ENCODE assay signal across 8 cellular contexts in the genomic region with DNA sequence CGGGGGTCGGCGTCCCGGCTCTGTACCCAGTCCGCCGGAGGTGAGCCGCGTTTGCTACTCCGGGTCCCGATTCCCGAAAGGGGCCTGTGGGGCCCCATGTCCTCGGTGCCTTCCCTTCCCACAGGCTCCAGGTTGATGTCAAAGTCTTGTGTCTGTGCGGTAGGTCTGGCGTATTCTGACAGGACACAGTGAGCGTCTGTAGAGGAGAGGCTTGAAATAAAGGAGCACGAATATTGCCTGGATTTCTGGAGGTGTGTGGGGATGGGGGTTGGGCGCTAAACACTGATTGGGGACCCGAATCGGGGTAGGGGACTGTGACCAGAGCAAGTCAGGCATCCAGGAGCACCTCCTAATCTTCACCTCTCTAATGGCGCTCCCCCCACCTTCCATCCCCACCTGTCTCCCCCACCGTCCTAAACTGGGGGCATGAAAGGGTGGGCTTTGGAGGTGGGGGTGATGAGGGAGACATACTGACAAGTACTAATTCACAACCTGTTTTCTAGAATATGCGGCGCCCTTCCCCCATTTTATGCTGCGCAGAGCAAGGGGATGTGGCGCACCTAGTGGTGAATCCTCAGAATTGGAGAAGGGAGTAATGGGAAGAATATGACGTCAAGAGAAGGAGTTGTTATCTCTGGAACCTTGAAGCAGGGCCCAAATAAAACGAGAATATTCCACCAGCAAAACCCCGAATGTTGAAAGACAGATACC. TPM values are rescaled to one million over a fixed set of nuclear protein-coding genes. Genes with fewer than 3 reads are reported as not detected.
DNase-seq lines count a peak whose midpoint lies in the region; ATAC-seq and TF ChIP-seq lines count a peak whose summit lies in the region.

No MANE protein-coding gene starts in this region.

- no peaks in the 10 kb centered on the region for H3K36me3 ChIP-seq in Caco-2 (ENCODE audit: control insufficient read depth, insufficient read depth, low read length)
- H3K36me3 ChIP-seq in duodenal mucosa (ENCODE audit: control insufficient read depth in 1 of 2, insufficient read depth in 2 of 2, low read length in 2 of 2): no peaks in the 10 kb centered on the region

- H3K27ac Mint-ChIP-seq in Caco-2 (ENCODE audit: unreplicated experiment): no peak overlapping the region
- no peak overlapping the region for H3K27ac Mint-ChIP-seq in stimulated activated memory B cell treated with anti-CD40 and anti-IgM and Interleukin-4, amounts not matched to agents 10 μg/mL and 1 μg/mL and 100 μg/mL, for 72 hours

- peak overlapping the region; percentile 82 for H3K4me3 Mint-ChIP-seq in Caco-2 (ENCODE audit: unreplicated experiment)
- peak overlapping the region; percentile 57 for H3K4me3 Mint-ChIP-seq in stimulated activated memory B cell treated with anti-CD40 and anti-IgM and Interleukin-4, amounts not matched to agents 10 μg/mL and 1 μg/mL and 100 μg/mL, for 72 hours

- DNase-seq in Caco-2 (peak; percentile 25 to 37), HL-60 (ENCODE audit: low read depth in 1 of 2, low spot score in 1 of 2) (no peak), SK-MEL-5 (ENCODE audit: low read depth, low spot score) (peak; percentile 64), left kidney (ENCODE audit: low read depth, low spot score) (peak; percentile 88), T1000 (lab: John Stamatoyannopoulos, UW) (no peak)

- H3K9ac ChIP-seq in duodenal mucosa (ENCODE audit: low read depth in 1 of 2, low read length in 2 of 2): peak overlapping the region; percentile 39 to 51

- ATAC-seq in stimulated activated memory B cell treated with anti-CD40 and anti-IgM and Interleukin-4, amounts not matched to agents 10 μg/mL and 1 μg/mL and 100 μg/mL, for 72 hours: no peak
- no peak for ATAC-seq in GM18861 (IDR thresholded peaks at IDR 0.05; ENCODE audit: unreplicated experiment)

- H3K9me3 ChIP-seq in Caco-2: no peaks in the 10 kb centered on the region
- no peaks in the 10 kb centered on the region for H3K9me3 ChIP-seq in duodenal mucosa (ENCODE audit: control insufficient read depth in 1 of 2, low read length in 2 of 2)

- H3K27me3 ChIP-seq in Caco-2 (replicated peaks; ENCODE audit: control insufficient read depth, insufficient read depth, low read length): no peaks in the 10 kb centered on the region
- H3K27me3 ChIP-seq in HL-60 (ENCODE audit: insufficient read depth, poor library complexity, severe bottlenecking): peaks cover 3% of the 10 kb centered on the region
- no peaks in the 10 kb centered on the region for H3K27me3 ChIP-seq in duodenal mucosa (ENCODE audit: control insufficient read depth in 1 of 2, insufficient read depth in 2 of 2, low read length in 2 of 2)

- no peak overlapping the region for H3K27ac ChIP-seq in HL-60 (replicated peaks)
- no peak overlapping the region for H3K27ac ChIP-seq in duodenal mucosa (ENCODE audit: low read depth, low read length)

- H3K36me3 Mint-ChIP-seq in Caco-2 (ENCODE audit: insufficient read depth, unreplicated experiment): no peaks in the 10 kb centered on the region
- no peaks in the 10 kb centered on the region for H3K36me3 Mint-ChIP-seq in stimulated activated memory B cell treated with anti-CD40 and anti-IgM and Interleukin-4, amounts not matched to agents 10 μg/mL and 1 μg/mL and 100 μg/mL, for 72 hours

- no TSS peak for BruUV-seq in Caco-2 (replicated peaks; lab: Mats Ljungman, UMichigan)

- no peaks in the 10 kb centered on the region for H3K4me1 ChIP-seq in Caco-2
- peaks cover 0 to 3% of the 10 kb centered on the region in 2 donors for H3K4me1 ChIP-seq in duodenal mucosa (ENCODE audit: control insufficient read depth in 1 of 2, insufficient read depth in 2 of 2, low read length in 2 of 2)

- intact Hi-C loops in Caco-2 (cut with micrococcal nuclease; ENCODE audit: unreplicated experiment): loop anchor here (1.0 to 5.0 kb wide), 2 partner anchors 56 to 122 kb away; no protein-coding TSS in a partner anchor

- H3K4me1 Mint-ChIP-seq in Caco-2 (ENCODE audit: low read depth, unreplicated experiment): no peaks in the 10 kb centered on the region
- no peaks in the 10 kb centered on the region for H3K4me1 Mint-ChIP-seq in stimulated activated memory B cell treated with anti-CD40 and anti-IgM and Interleukin-4, amounts not matched to agents 10 μg/mL and 1 μg/mL and 100 μg/mL, for 72 hours

- in situ Hi-C loops in SK-MEL-5 (cut with HindIII; ENCODE audit: low pct_unique_long_range_greater_than_20kb, low sequenced_read_pairs): no loop called here

- no peaks in the 10 kb centered on the region for H3K9me3 Mint-ChIP-seq in Caco-2 (ENCODE audit: unreplicated experiment)
- H3K9me3 Mint-ChIP-seq in stimulated activated memory B cell treated with anti-CD40 and anti-IgM and Interleukin-4, amounts not matched to agents 10 μg/mL and 1 μg/mL and 100 μg/mL, for 72 hours: no peaks in the 10 kb centered on the region

- CTCF ChIA-PET in Caco-2 (lab: Charles Lee): no interaction called here

- POLR2A ChIA-PET in Caco-2 (lab: Charles Lee): no interaction called here

- no peaks in the 10 kb centered on the region for H3K27me3 Mint-ChIP-seq in Caco-2 (ENCODE audit: insufficient read depth, unreplicated experiment)
- H3K27me3 Mint-ChIP-seq in stimulated activated memory B cell treated with anti-CD40 and anti-IgM and Interleukin-4, amounts not matched to agents 10 μg/mL and 1 μg/mL and 100 μg/mL, for 72 hours: peaks cover 27% of the 10 kb centered on the region

- H3K4me3 ChIP-seq in Caco-2 (ENCODE audit: low read depth, low read length) (peak overlapping the region; percentile 40), HL-60 (replicated peaks; ENCODE audit: insufficient read depth, low read length) (peak overlapping the region; percentile 32), duodenal mucosa (ENCODE audit: low read depth in 1 of 2, low read length in 2 of 2) (peak overlapping the region; percentile 64 to 73)

- TF ChIP-seq CTCF in Caco-2 (IDR thresholded peaks at IDR 0.05; ENCODE audit: insufficient read depth in 1 of 2, low read depth in 1 of 2, low read length in 1 of 2, severe bottlenecking in 1 of 2, unreplicated experiment in 1 of 2) (peak; percentile 38 to 46), HL-60 (IDR thresholded peaks at IDR 0.05; ENCODE audit: insufficient read depth, low read length) (no peak)

RNA-seq across cellular contexts. Expression of a gene that starts 0.9 kb away (rescaled TPM):
- total RNA-seq in Caco-2 (2022): 1.9 and 2.7 TPM in 2 replicates
- total RNA-seq in SK-MEL-5 (2014; rRNA removed; shearing (Covaris generic)): 6.7 and 10.4 TPM in 2 replicates
- 4.9 and 6.6 TPM in 2 replicates for polyA plus RNA-seq in SK-MEL-5 (2015; cell fraction: cytosol; rRNA removed)
- polyA plus RNA-seq in SK-MEL-5 (2015; cell fraction: nucleus; rRNA removed): 5.7 and 6.8 TPM in 2 replicates

RNA-seq across cellular contexts. Expression of a gene that starts 7.4 kb away (rescaled TPM):
- total RNA-seq in Caco-2 (2022): 2.6 and 2.8 TPM in 2 replicates
- total RNA-seq in SK-MEL-5 (2014; rRNA removed; shearing (Covaris generic)): 1.5 and 2.2 TPM in 2 replicates
- 0.54 and 0.62 TPM in 2 replicates for polyA plus RNA-seq in SK-MEL-5 (2015; cell fraction: cytosol; rRNA removed)
- polyA plus RNA-seq in SK-MEL-5 (2015; cell fraction: nucleus; rRNA removed): 0.31 and 0.81 TPM in 2 replicates

Comparison
In these comparisons a context has a peak if more than half of its experiments do, and no peak if none do; other contexts are left out.
1. DNase-seq: peak in Caco-2 (2 of 2), SK-MEL-5 (single experiment) and left kidney (single experiment); none in HL-60 (0 of 2) and T1000 (single experiment).
2. Peak in every context shown above with its lines, with median percentiles within 50 percentile points of each other: H3K4me3 ChIP-seq.